Comparison of ENCODE assay signal across 8 cellular contexts in the genomic region with DNA sequence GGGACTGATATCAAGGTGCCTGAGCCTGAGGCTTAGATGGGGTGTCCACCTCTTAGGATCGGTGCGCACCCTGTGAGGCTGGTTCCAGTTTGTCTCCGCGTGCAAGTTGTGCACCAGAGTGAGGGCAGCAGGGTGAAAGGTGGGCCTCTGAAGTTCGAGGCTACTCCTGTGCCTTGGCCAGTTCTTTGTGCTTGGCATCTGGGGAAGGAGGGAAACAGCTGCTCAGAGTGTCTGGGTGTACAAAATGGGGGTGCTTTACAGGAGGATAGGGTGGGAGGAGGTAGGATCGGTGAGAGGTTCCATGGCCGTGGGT. TPM values are rescaled to one million over a fixed set of nuclear protein-coding genes. Genes with fewer than 3 reads are reported as not detected.
DNase-seq lines count a peak whose midpoint lies in the region; ATAC-seq and TF ChIP-seq lines count a peak whose summit lies in the region.

No MANE protein-coding gene starts in this region.

- H3K9ac ChIP-seq in iPS-18a (ENCODE audit: low read length) = peak overlapping the region; percentile 44

- H3K27ac Mint-ChIP-seq in activated CD8-positive, alpha-beta T cell treated with anti-CD3 and anti-CD28 coated beads for 36 hours = peak overlapping the region; percentile 92
- peak overlapping the region; percentile 56 for H3K27ac Mint-ChIP-seq in stimulated activated naive B cell treated with anti-CD40 and anti-IgM and Interleukin-4, amounts not matched to agents 10 μg/mL and 1 μg/mL and 100 μg/mL, for 72 hours

- no peak for ATAC-seq in activated CD8-positive, alpha-beta T cell treated with anti-CD3 and anti-CD28 coated beads for 36 hours
- ATAC-seq in stimulated activated naive B cell treated with anti-CD40 and anti-IgM and Interleukin-4, amounts not matched to agents 10 μg/mL and 1 μg/mL and 100 μg/mL, for 72 hours (replicated peaks) = no peak
- ATAC-seq in HG02981 (IDR thresholded peaks at IDR 0.05; ENCODE audit: unreplicated experiment) = no peak
- ATAC-seq in GM21447 (IDR thresholded peaks at IDR 0.05; ENCODE audit: unreplicated experiment) = no peak

- no peaks in the 10 kb centered on the region for H3K27me3 Mint-ChIP-seq in activated CD8-positive, alpha-beta T cell treated with anti-CD3 and anti-CD28 coated beads for 36 hours
- H3K27me3 Mint-ChIP-seq in stimulated activated naive B cell treated with anti-CD40 and anti-IgM and Interleukin-4, amounts not matched to agents 10 μg/mL and 1 μg/mL and 100 μg/mL, for 72 hours = no peaks in the 10 kb centered on the region

- H3K27ac ChIP-seq in HEK293 (ENCODE audit: extremely low read depth, low read depth, low read length) (no peak overlapping the region), iPS-18a (ENCODE audit: low read length) (no peak overlapping the region)

- peaks cover 56% of the 10 kb centered on the region for H3K4me1 Mint-ChIP-seq in activated CD8-positive, alpha-beta T cell treated with anti-CD3 and anti-CD28 coated beads for 36 hours (ENCODE audit: low read depth)
- H3K4me1 Mint-ChIP-seq in stimulated activated naive B cell treated with anti-CD40 and anti-IgM and Interleukin-4, amounts not matched to agents 10 μg/mL and 1 μg/mL and 100 μg/mL, for 72 hours = peaks cover 18 to 46% of the 10 kb centered on the region in 2 donors

- TF ChIP-seq CTCF in HEK293 (tag by site-specific recombination; IDR thresholded peaks at IDR 0.05) = no peak
- no peak for TF ChIP-seq CTCF in activated CD8-positive, alpha-beta T cell treated with anti-CD3 and anti-CD28 coated beads for 36 hours (IDR thresholded peaks at IDR 0.05)

- CTCF ChIA-PET in HEK293 (lab: Yijun Ruan, JAX) = interaction anchor here (0.9 kb wide), 1 partner anchor 10 kb away, joined by 4 read pairs; no protein-coding TSS in a partner anchor
- CTCF ChIA-PET in activated CD8-positive, alpha-beta T cell treated with anti-CD3 and anti-CD28 coated beads for 36 hours (lab: Charles Lee) = interaction anchor here (0.7 to 1.1 kb wide), 2 partner anchors 11 to 955 kb away, joined by 3 to 6 read pairs; no protein-coding TSS in a partner anchor

- peaks cover 7% of the 10 kb centered on the region for H3K27me3 ChIP-seq in iPS-18a (ENCODE audit: control insufficient read depth, insufficient read depth, low read length)

- no peak for DNase-seq in activated CD8-positive, alpha-beta T cell treated with anti-CD3 and anti-CD28 coated beads for 36 hours
- no peak for DNase-seq in stimulated activated naive B cell treated with anti-CD40 and anti-IgM and Interleukin-4, amounts not matched to agents 10 μg/mL and 1 μg/mL and 100 μg/mL, for 72 hours
- DNase-seq in NCI-H128 (lab: John Stamatoyannopoulos, UW; ENCODE audit: unreplicated experiment) (no peak), GF-D8 (lab: John Stamatoyannopoulos, UW) (no peak)

- H3K4me3 Mint-ChIP-seq in activated CD8-positive, alpha-beta T cell treated with anti-CD3 and anti-CD28 coated beads for 36 hours = peak overlapping the region; percentile 81
- H3K4me3 Mint-ChIP-seq in stimulated activated naive B cell treated with anti-CD40 and anti-IgM and Interleukin-4, amounts not matched to agents 10 μg/mL and 1 μg/mL and 100 μg/mL, for 72 hours = peak overlapping the region; percentile 88 to 92

- H3K4me1 ChIP-seq in HEK293 (ENCODE audit: control insufficient read depth, insufficient read depth, low read length) (no peaks in the 10 kb centered on the region; the same call in 1 of the 2 replicates), iPS-18a (ENCODE audit: control insufficient read depth, low read depth, low read length) (no peaks in the 10 kb centered on the region)

- intact Hi-C loops in activated CD8-positive, alpha-beta T cell treated with anti-CD3 and anti-CD28 coated beads for 36 hours (cut with micrococcal nuclease) = no loop called here

- H3K9me3 Mint-ChIP-seq in activated CD8-positive, alpha-beta T cell treated with anti-CD3 and anti-CD28 coated beads for 36 hours = no peaks in the 10 kb centered on the region
- H3K9me3 Mint-ChIP-seq in stimulated activated naive B cell treated with anti-CD40 and anti-IgM and Interleukin-4, amounts not matched to agents 10 μg/mL and 1 μg/mL and 100 μg/mL, for 72 hours = peaks cover 0 to 2% of the 10 kb centered on the region in 2 donors

- H3K9me3 ChIP-seq in HEK293 (ENCODE audit: control insufficient read depth, insufficient read depth, low read depth, low read length) = no peaks in the 10 kb centered on the region
- H3K9me3 ChIP-seq in iPS-18a (ENCODE audit: control insufficient read depth, low read depth, low read length) = no peaks in the 10 kb centered on the region

- peaks cover 9% of the 10 kb centered on the region for H3K36me3 Mint-ChIP-seq in activated CD8-positive, alpha-beta T cell treated with anti-CD3 and anti-CD28 coated beads for 36 hours (ENCODE audit: low read depth)
- peaks cover 10 to 18% of the 10 kb centered on the region in 2 donors for H3K36me3 Mint-ChIP-seq in stimulated activated naive B cell treated with anti-CD40 and anti-IgM and Interleukin-4, amounts not matched to agents 10 μg/mL and 1 μg/mL and 100 μg/mL, for 72 hours

- H3K36me3 ChIP-seq in HEK293 (ENCODE audit: control insufficient read depth in 2 of 2, insufficient read depth in 1 of 2, low read length in 2 of 2) (peaks cover 0 to 8% of the 10 kb centered on the region in 2 experiments; a peak in 1 of 3 replicates), iPS-18a (ENCODE audit: control insufficient read depth, low read depth, low read length) (peaks cover 3% of the 10 kb centered on the region)

- H3K4me3 ChIP-seq in HEK293 (ENCODE audit: low read depth, low read length) (peak overlapping the region; percentile 98), iPS-18a (ENCODE audit: low read length) (peak overlapping the region; percentile 92)

- POLR2A ChIA-PET in HEK293 (lab: Yijun Ruan, JAX) = interaction anchor here (1.5 kb wide), 1 partner anchor 251 kb away, joined by 4 read pairs; the partner anchor contains the start of gene EPHB3
- POLR2A ChIA-PET in activated CD8-positive, alpha-beta T cell treated with anti-CD3 and anti-CD28 coated beads for 36 hours (lab: Charles Lee) = interaction anchor here (2.8 kb wide), 1 partner anchor 10 kb away, joined by 8 read pairs; no protein-coding TSS in a partner anchor

TF ChIP-seq in HEK293, 187 proteins besides CTCF, POLR2A, EP300 and RAD21:
- TF ChIP-seq SCRT2 (tag by site-specific recombination; IDR thresholded peaks at IDR 0.05) (peak; percentile 7; the same call in 1 of the 2 replicates), GLI2 (tag by site-specific recombination; IDR thresholded peaks at IDR 0.05; ENCODE audit: borderline replicate concordance, low read depth) (no peak), ZNF580 (tag by site-specific recombination; IDR thresholded peaks at IDR 0.05) (no peak)

RNA-seq across cellular contexts. Expression of gene VPS8, which starts 0.8 kb away (rescaled TPM):
- 10 to 100 TPM; 30.2 to 33.3 TPM for total RNA-seq in activated CD8-positive, alpha-beta T cell treated with anti-CD3 and anti-CD28 coated beads for 36 hours
